13 cellular contexts compared by ENCODE assay signal in genomic region chr2:71703981-71704545, GRCh38.
"Had no signal": no experiment of that assay in that cellular context is flagged by ENCODE, and none has a peak within 500 bp of the region (broad histone marks: within the 10 kb centered on the region; RNA-seq: fewer than 3 reads in every experiment).

No MANE protein-coding gene starts in this region.

- H3K27ac Mint-ChIP-seq: activated CD4-positive, alpha-beta T cell treated with anti-CD3 and anti-CD28 coated beads, Interleukin-2, amount 10 ng/mL, durations not matched to agents 24 days and 14 days; activated CD8-positive, alpha-beta T cell treated with anti-CD3 and anti-CD28 coated beads, Interleukin-2, amount 10 ng/mL, durations not matched to agents 7 days and 5 days; activated naive CD8-positive, alpha-beta T cell treated with anti-CD3 and anti-CD28 coated beads for 36 hours; effector memory CD8-positive, alpha-beta T cell; immature natural killer cell; nephron progenitor cell; stimulated activated effector memory CD8-positive, alpha-beta T cell treated with anti-CD3 and anti-CD28 coated beads, Interleukin-12 subunit alpha, Interleukin-12 subunit beta, amount 100 ng/mL, for 72 hours; T-helper 17 cell had no signal

- H3K9me3 ChIP-seq: thoracic aorta had no signal

- DNase-seq: activated CD4-positive, alpha-beta T cell treated with anti-CD3 and anti-CD28 coated beads, Interleukin-2, amount 10 ng/mL, durations not matched to agents 24 days and 14 days; activated CD8-positive, alpha-beta memory T cell treated with anti-CD3 and anti-CD28 coated beads, Interleukin-2, amount 50 U/mL, for 4 hours; activated CD8-positive, alpha-beta T cell treated with anti-CD3 and anti-CD28 coated beads, Interleukin-2, amount 10 ng/mL, durations not matched to agents 7 days and 5 days; activated naive CD8-positive, alpha-beta T cell treated with anti-CD3 and anti-CD28 coated beads for 36 hours; activated T-cell treated with anti-CD3 and anti-CD28 coated beads, Interleukin-2, amount 50 U/mL, for 48 hours; dermis blood vessel endothelial cell; effector memory CD8-positive, alpha-beta T cell; immature natural killer cell; nephron progenitor cell; T-helper 17 cell had no signal

- H3K27ac ChIP-seq: epithelial cell of prostate, thoracic aorta had no signal

- H3K4me3 Mint-ChIP-seq: activated CD4-positive, alpha-beta T cell treated with anti-CD3 and anti-CD28 coated beads, Interleukin-2, amount 10 ng/mL, durations not matched to agents 24 days and 14 days; activated CD8-positive, alpha-beta T cell treated with anti-CD3 and anti-CD28 coated beads, Interleukin-2, amount 10 ng/mL, durations not matched to agents 7 days and 5 days; activated naive CD8-positive, alpha-beta T cell treated with anti-CD3 and anti-CD28 coated beads for 36 hours; effector memory CD8-positive, alpha-beta T cell; nephron progenitor cell; stimulated activated effector memory CD8-positive, alpha-beta T cell treated with anti-CD3 and anti-CD28 coated beads, Interleukin-12 subunit alpha, Interleukin-12 subunit beta, amount 100 ng/mL, for 72 hours; T-helper 17 cell had no signal

- H3K4me1 Mint-ChIP-seq: activated CD4-positive, alpha-beta T cell treated with anti-CD3 and anti-CD28 coated beads, Interleukin-2, amount 10 ng/mL, durations not matched to agents 24 days and 14 days; activated naive CD8-positive, alpha-beta T cell treated with anti-CD3 and anti-CD28 coated beads for 36 hours; immature natural killer cell had no signal

- H3K36me3 Mint-ChIP-seq: activated naive CD8-positive, alpha-beta T cell treated with anti-CD3 and anti-CD28 coated beads for 36 hours; immature natural killer cell; stimulated activated effector memory CD8-positive, alpha-beta T cell treated with anti-CD3 and anti-CD28 coated beads, Interleukin-12 subunit alpha, Interleukin-12 subunit beta, amount 100 ng/mL, for 72 hours had no signal

- ATAC-seq: activated CD8-positive, alpha-beta T cell treated with anti-CD3 and anti-CD28 coated beads, Interleukin-2, amount 10 ng/mL, durations not matched to agents 7 days and 5 days; effector memory CD8-positive, alpha-beta T cell; stimulated activated effector memory CD8-positive, alpha-beta T cell treated with anti-CD3 and anti-CD28 coated beads, Interleukin-12 subunit alpha, Interleukin-12 subunit beta, amount 100 ng/mL, for 72 hours; T-helper 17 cell had no signal

- H3K36me3 ChIP-seq: thoracic aorta had no signal

- H3K4me3 ChIP-seq: thoracic aorta had no signal

- H3K9me3 Mint-ChIP-seq: activated CD4-positive, alpha-beta T cell treated with anti-CD3 and anti-CD28 coated beads, Interleukin-2, amount 10 ng/mL, durations not matched to agents 24 days and 14 days; activated naive CD8-positive, alpha-beta T cell treated with anti-CD3 and anti-CD28 coated beads for 36 hours; effector memory CD8-positive, alpha-beta T cell; immature natural killer cell; stimulated activated effector memory CD8-positive, alpha-beta T cell treated with anti-CD3 and anti-CD28 coated beads, Interleukin-12 subunit alpha, Interleukin-12 subunit beta, amount 100 ng/mL, for 72 hours had no signal
